ENCODE assay signal across 18 cellular contexts in the genomic region with DNA sequence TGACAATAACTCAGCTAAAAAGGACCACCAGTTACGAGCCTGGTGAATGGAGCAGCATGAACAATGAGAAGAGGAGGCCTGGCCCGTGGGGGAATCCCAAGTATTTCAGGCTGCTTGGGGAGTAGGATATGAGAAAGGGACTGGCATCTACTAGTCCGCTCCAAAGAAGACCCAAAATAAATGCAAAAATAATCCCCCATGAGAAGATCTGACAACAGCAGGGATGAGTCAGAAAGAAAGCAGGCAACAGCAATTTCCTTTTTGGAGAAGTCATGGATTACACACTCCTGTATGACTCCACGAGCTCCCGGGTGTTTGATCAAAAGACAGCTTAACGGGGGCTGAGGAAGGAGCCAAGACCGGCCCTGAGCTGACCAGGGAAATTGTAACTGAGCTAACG.
DNase-seq lines count a peak whose midpoint lies in the region; ATAC-seq, FAIRE-seq and TF ChIP-seq lines count a peak whose summit lies in the region.
"Had no signal": no experiment of that assay in that cellular context is flagged by ENCODE, and none has a peak within 500 bp of the region (broad histone marks: within the 10 kb centered on the region; RNA-seq: fewer than 3 reads in every experiment).

No MANE protein-coding gene starts in this region.

- TF ChIP-seq POLR2A in H1 (IDR thresholded peaks at IDR 0.05; ENCODE audit: control extremely low read depth in 1 of 2, low read depth in 2 of 2, low read length in 2 of 2): no peak

- no peak overlapping the region for H2BK120ac ChIP-seq in H1 (replicated peaks; ENCODE audit: low read depth, low read length)

- no peaks in the 10 kb centered on the region for H3K79me1 ChIP-seq in H1 (ENCODE audit: low read depth, low read length)

- H3K36me3 ChIP-seq in A673 (ENCODE audit: insufficient read depth, low read length, poor library complexity, severe bottlenecking): no peaks in the 10 kb centered on the region
- peaks cover 0 to 5% (median 0%) of the 10 kb centered on the region in 4 experiments; a peak in 2 of 8 replicates for H3K36me3 ChIP-seq in H1 (ENCODE audit: control insufficient read depth in 2 of 4, insufficient read depth in 4 of 4, low read length in 3 of 4)

- TF ChIP-seq EP300 in H1 (IDR thresholded peaks at IDR 0.05; ENCODE audit: borderline replicate concordance in 1 of 2, low read depth in 2 of 2, low read length in 2 of 2): no peak

- no peak overlapping the region; the same call in 1 of the 2 replicates for H3K18ac ChIP-seq in H1 (ENCODE audit: extremely low read depth, low read length)

- peaks cover 10% of the 10 kb centered on the region for H3K36me3 Mint-ChIP-seq in nephron progenitor cell (ENCODE audit: low read depth)
- no peaks in the 10 kb centered on the region for H3K36me3 Mint-ChIP-seq in CD4-positive, alpha-beta T cell (ENCODE audit: low read depth)

- no peak overlapping the region for H2AK5ac ChIP-seq in H1 (ENCODE audit: low read depth, low read length)

- no peak overlapping the region for H2BK20ac ChIP-seq in H1 (ENCODE audit: low read length)

- no peak overlapping the region for H3K4me3 Mint-ChIP-seq in nephron progenitor cell
- no peak overlapping the region for H3K4me3 Mint-ChIP-seq in CD4-positive, alpha-beta T cell
- H3K4me3 Mint-ChIP-seq: T-helper 17 cell had no signal

- H3K9me3 Mint-ChIP-seq in nephron progenitor cell: peaks cover 18% of the 10 kb centered on the region
- H3K9me3 Mint-ChIP-seq in CD4-positive, alpha-beta T cell: peaks cover 7% of the 10 kb centered on the region

- no peak overlapping the region for H3K14ac ChIP-seq in H1 (ENCODE audit: insufficient read length)

- TF ChIP-seq CTCF in A673 (conservative IDR thresholded peaks at IDR 0.05; ENCODE audit: low read depth, low read length): no peak
- no peak for TF ChIP-seq CTCF in H1 (IDR thresholded peaks at IDR 0.05; ENCODE audit: control extremely low read depth in 1 of 3, insufficient read depth in 1 of 3, low read depth in 1 of 3, low read length in 3 of 3)
- TF ChIP-seq CTCF in nephron progenitor cell (IDR thresholded peaks at IDR 0.05): no peak
- no peak for TF ChIP-seq CTCF in CD4-positive, alpha-beta T cell (IDR thresholded peaks at IDR 0.05)
- TF ChIP-seq CTCF in foreskin fibroblast (IDR thresholded peaks at IDR 0.05; ENCODE audit: low read depth, low read length): no peak

- peak overlapping the region; percentile 51 for H3K27ac Mint-ChIP-seq in nephron progenitor cell
- H3K27ac Mint-ChIP-seq in CD4-positive, alpha-beta T cell: no peak overlapping the region
- H3K27ac Mint-ChIP-seq: T-helper 17 cell had no signal

- H3K4ac ChIP-seq in H1 (replicated peaks; ENCODE audit: insufficient read length, low read depth, low read length): no peak overlapping the region

- H3K4me2 ChIP-seq in H1 (ENCODE audit: insufficient read depth in 1 of 2, low read depth in 2 of 2, low read length in 2 of 2): no peak overlapping the region; a peak in 1 of 4 replicates

- no peak for ATAC-seq in CD4-positive, alpha-beta T cell (ENCODE audit: poor library complexity)
- ATAC-seq: body of pancreas, GM12878, T-helper 17 cell had no signal

- peaks cover 3% of the 10 kb centered on the region for H3K27me3 Mint-ChIP-seq in nephron progenitor cell (ENCODE audit: low read depth, poor library complexity)
- H3K27me3 Mint-ChIP-seq in CD4-positive, alpha-beta T cell: no peaks in the 10 kb centered on the region
- H3K27me3 Mint-ChIP-seq: T-helper 17 cell had no signal

- no peak overlapping the region for H4K91ac ChIP-seq in H1 (replicated peaks; ENCODE audit: insufficient read length, low read length)

- 0 out of 2 replicates have a peak overlapping the region, but pooled peaks have one; percentile 81 for H2BK15ac ChIP-seq in H1 (ENCODE audit: low read length)

- intact Hi-C loops in A673 (cut with micrococcal nuclease; ENCODE audit: unreplicated experiment): no loop called here
- intact Hi-C loops in CD4-positive, alpha-beta T cell (cut with DNase I, micrococcal nuclease): no loop called here

- peak; percentile 69 for DNase-seq in A673 (ENCODE audit: low spot score)
- peak; percentile 52 for DNase-seq in RCC 7860 (ENCODE audit: low spot score)
- peak in 1 of 2 experiments; percentile 19 for DNase-seq in H1 (ENCODE audit: low read depth in 1 of 2, low spot score in 2 of 2)
- no peak for DNase-seq in nephron progenitor cell
- DNase-seq in NCI-H1930 (lab: John Stamatoyannopoulos, UW): no peak
- DNase-seq in CD4-positive, alpha-beta T cell: no peak
- DNase-seq in UCSD-AML1 (lab: John Stamatoyannopoulos, UW; ENCODE audit: unreplicated experiment): no peak
- DNase-seq in foreskin fibroblast: no peak
- DNase-seq: activated CD8-positive, alpha-beta memory T cell treated with anti-CD3 and anti-CD28 coated beads, Interleukin-2, amount 50 U/mL, for 4 hours; activated naive CD4-positive, alpha-beta T cell treated with Interleukin-2 at 50 U/mL for 16 hours; body of pancreas; dermis blood vessel endothelial cell; midbrain; SHP77 treated with DMSO at 0.1 percent for 48 hours; T-helper 17 cell had no signal

- H3K23ac ChIP-seq in H1 (ENCODE audit: insufficient read length): no peak overlapping the region

- no peaks in the 10 kb centered on the region for H4K20me1 ChIP-seq in H1 (replicated peaks in 1 of 2; ENCODE audit: control insufficient read depth in 1 of 2, insufficient read depth in 2 of 2, low read length in 2 of 2)

- H3K23me2 ChIP-seq in H1 (ENCODE audit: low read depth, low read length): no peaks in the 10 kb centered on the region

- 72% methylated on average over 8 of the region's 8 CpGs; no CpG with 5 or more reads in 1 of the 2 experiments for WGBS in H1 (ENCODE audit: extremely low coverage in 1 of 2, insufficient coverage in 1 of 2, insufficient read length in 1 of 2, insufficient replicate concordance in 2 of 2, low coverage in 1 of 2, low lambda C conversion rate in 2 of 2, missing lambda C conversion rate in 1 of 2), 2 experiments

- POLR2A ChIA-PET in A673 (lab: Charles Lee; ENCODE audit: low non-redundant PET): no interaction called here
- POLR2A ChIA-PET in H1 (lab: Charles Lee; ENCODE audit: partially characterized antibody): no interaction called here
- POLR2A ChIA-PET in CD4-positive, alpha-beta T cell (lab: Charles Lee): no interaction called here

- no peak overlapping the region for H4K8ac ChIP-seq in H1 (ENCODE audit: extremely low read depth, insufficient read depth, low read length)

- H3K27me3 ChIP-seq in A673 (replicated peaks; ENCODE audit: insufficient read depth, low read depth, low read length, poor library complexity): no peaks in the 10 kb centered on the region
- peaks cover 0 to 1% (median 0%) of the 10 kb centered on the region in 4 experiments; a peak in 1 of 7 replicates for H3K27me3 ChIP-seq in H1 (replicated peaks in 1 of 4; ENCODE audit: control insufficient read depth in 3 of 4, extremely low read depth in 1 of 4, insufficient read depth in 3 of 4, low read length in 3 of 4)
- H3K27me3 ChIP-seq in CD4-positive, alpha-beta T cell (ENCODE audit: control insufficient read depth, insufficient read depth, low read length): no peaks in the 10 kb centered on the region
- H3K27me3 ChIP-seq: body of pancreas had no signal

- FAIRE-seq in RCC 7860 (lab: Jason Lieb, UNC) (no peak), H1 (lab: Jason Lieb, UNC) (no peak)
- FAIRE-seq: GM12878, keratinocyte had no signal

- H3K79me2 ChIP-seq in H1 (ENCODE audit: control insufficient read depth in 1 of 2, insufficient read depth in 2 of 2, low read length in 2 of 2): no peaks in the 10 kb centered on the region

- no peak overlapping the region for H3K4me3 ChIP-seq in A673 (ENCODE audit: low read depth, low read length, poor library complexity, severe bottlenecking)
- H3K4me3 ChIP-seq in H1 (ENCODE audit: extremely low read depth in 1 of 4, insufficient read depth in 2 of 4, low read depth in 3 of 4, low read length in 4 of 4): no peak overlapping the region
- H3K4me3 ChIP-seq in foreskin fibroblast (ENCODE audit: low read depth in 1 of 2, low read length in 2 of 2): no peak overlapping the region
- H3K4me3 ChIP-seq: body of pancreas, GM12878, skin epidermis had no signal

- H2AFZ ChIP-seq in H1 (ENCODE audit: low read length): peak overlapping the region; percentile 69; the same call in 1 of the 2 replicates

- BruUV-seq in A673 (replicated peaks; lab: Mats Ljungman, UMichigan): no TSS peak

- H3K27ac ChIP-seq in A673 (ENCODE audit: low read depth, low read length, poor library complexity, severe bottlenecking) (no peak overlapping the region), H1 (ENCODE audit: low read depth, low read length) (no peak overlapping the region)
- H3K27ac ChIP-seq in CD4-positive, alpha-beta T cell (ENCODE audit: low read depth, low read length): no peak overlapping the region
- H3K27ac ChIP-seq: body of pancreas, skin epidermis had no signal

- H3K4me1 ChIP-seq in A673 (ENCODE audit: insufficient read depth, low read length, poor library complexity, severe bottlenecking) (no peaks in the 10 kb centered on the region), H1 (replicated peaks in 1 of 4; ENCODE audit: control insufficient read depth in 3 of 4, insufficient read depth in 4 of 4, low read length in 3 of 4) (peaks cover 0 to 6% (median 0%) of the 10 kb centered on the region in 4 experiments; a peak in 2 of 7 replicates)
- H3K4me1 ChIP-seq: body of pancreas had no signal

- no peak for TF ChIP-seq RAD21 in H1 (IDR thresholded peaks at IDR 0.05 in 1 of 2, conservative IDR thresholded peaks at IDR 0.05 in 1 of 2; ENCODE audit: low read depth in 2 of 2, low read length in 2 of 2)

- H3K4me1 Mint-ChIP-seq in nephron progenitor cell: peaks cover 19% of the 10 kb centered on the region
- no peaks in the 10 kb centered on the region for H3K4me1 Mint-ChIP-seq in CD4-positive, alpha-beta T cell (ENCODE audit: low read depth)
- H3K4me1 Mint-ChIP-seq: T-helper 17 cell had no signal

- no peak overlapping the region for H2BK12ac ChIP-seq in H1 (ENCODE audit: low read depth, low read length)

- CTCF ChIA-PET in A673 (lab: Charles Lee): no interaction called here
- CTCF ChIA-PET in H1 (lab: Charles Lee; ENCODE audit: partially characterized antibody): interaction anchor here (1.0 to 1.4 kb wide), 2 partner anchors 9 kb away, joined by 3 to 4 read pairs; no protein-coding TSS in a partner anchor
- CTCF ChIA-PET in CD4-positive, alpha-beta T cell (lab: Charles Lee): no interaction called here

- H3K9me3 ChIP-seq in A673 (ENCODE audit: low read depth, low read length, poor library complexity, severe bottlenecking) (peaks cover 6% of the 10 kb centered on the region), H1 (ENCODE audit: insufficient read depth in 2 of 2, low read depth in 1 of 2, low read length in 1 of 2) (peaks cover 11 to 14% of the 10 kb centered on the region in 2 experiments; a peak in 3 of 4 replicates)
- peaks cover 4% of the 10 kb centered on the region for H3K9me3 ChIP-seq in CD4-positive, alpha-beta T cell (ENCODE audit: control insufficient read depth, low read length)
- H3K9me3 ChIP-seq: body of pancreas had no signal

- H4K5ac ChIP-seq in H1 (ENCODE audit: insufficient read length, low read depth, low read length): no peak overlapping the region

- H2BK5ac ChIP-seq in H1 (ENCODE audit: low read depth, low read length): no peak overlapping the region

- H3K9ac ChIP-seq in H1 (replicated peaks in 1 of 4; ENCODE audit: extremely low read depth in 1 of 4, low read depth in 3 of 4, low read length in 3 of 4): no peak overlapping the region

- no peak overlapping the region for H3K56ac ChIP-seq in H1 (replicated peaks; ENCODE audit: insufficient read length, low read depth, low read length)

TF ChIP-seq in H1, 55 proteins besides CTCF, POLR2A, EP300 and RAD21 (continues in another document):
- TF ChIP-seq JUND (IDR thresholded peaks at IDR 0.05; ENCODE audit: low read length): no peak

Comparison
In these comparisons a context has a peak if more than half of its experiments do, and no peak if none do; other contexts are left out.
1. DNase-seq: peak in A673 (single experiment) and RCC 7860 (single experiment); none in nephron progenitor cell (single experiment), NCI-H1930 (0 of 2), CD4-positive, alpha-beta T cell (0 of 10), UCSD-AML1 (single experiment) and foreskin fibroblast (0 of 2).